Comparison of ENCODE assay signal across 8 cellular contexts in the genomic region with DNA sequence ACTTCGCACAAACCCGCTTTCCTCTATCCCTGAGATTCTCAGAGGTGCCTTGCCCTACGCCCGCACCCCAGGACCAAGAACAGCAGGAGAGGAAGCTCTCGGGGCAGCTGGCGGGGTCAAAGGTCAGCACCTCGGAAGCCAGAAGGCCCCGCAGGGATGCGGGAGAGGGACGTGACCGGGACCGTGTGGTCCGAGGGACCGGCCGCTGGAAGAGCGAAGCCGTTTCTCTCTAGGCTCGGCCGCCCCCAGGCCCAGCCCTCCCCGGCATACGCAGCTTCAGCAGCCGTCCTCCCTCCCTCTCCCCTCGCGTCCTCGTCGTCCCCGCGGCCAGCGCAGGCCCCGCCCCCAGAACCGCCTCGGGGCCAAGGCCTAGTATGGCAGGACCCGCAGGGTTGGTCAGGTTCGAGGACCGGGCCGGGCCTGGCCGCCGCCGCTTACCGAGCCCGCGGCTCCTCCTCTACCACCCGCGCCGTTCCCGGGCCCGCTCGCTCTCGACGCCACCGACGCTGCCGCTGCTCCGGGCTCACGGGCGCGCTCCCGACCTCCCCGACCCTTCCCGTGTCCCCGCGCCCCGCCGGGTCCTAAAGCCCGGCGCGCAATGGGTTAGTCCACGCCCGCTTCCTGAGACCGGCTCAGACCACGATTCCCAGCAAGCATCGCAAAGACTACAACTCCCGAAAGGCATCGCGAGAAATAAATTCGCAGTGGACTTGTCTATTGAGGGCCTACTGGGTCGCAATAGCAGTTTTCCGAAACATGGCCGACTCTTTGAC. TPM values are rescaled to one million over a fixed set of nuclear protein-coding genes. Genes with fewer than 3 reads are reported as not detected.
DNase-seq lines count a peak whose midpoint lies in the region; ATAC-seq and TF ChIP-seq lines count a peak whose summit lies in the region.

A gene with protein sequence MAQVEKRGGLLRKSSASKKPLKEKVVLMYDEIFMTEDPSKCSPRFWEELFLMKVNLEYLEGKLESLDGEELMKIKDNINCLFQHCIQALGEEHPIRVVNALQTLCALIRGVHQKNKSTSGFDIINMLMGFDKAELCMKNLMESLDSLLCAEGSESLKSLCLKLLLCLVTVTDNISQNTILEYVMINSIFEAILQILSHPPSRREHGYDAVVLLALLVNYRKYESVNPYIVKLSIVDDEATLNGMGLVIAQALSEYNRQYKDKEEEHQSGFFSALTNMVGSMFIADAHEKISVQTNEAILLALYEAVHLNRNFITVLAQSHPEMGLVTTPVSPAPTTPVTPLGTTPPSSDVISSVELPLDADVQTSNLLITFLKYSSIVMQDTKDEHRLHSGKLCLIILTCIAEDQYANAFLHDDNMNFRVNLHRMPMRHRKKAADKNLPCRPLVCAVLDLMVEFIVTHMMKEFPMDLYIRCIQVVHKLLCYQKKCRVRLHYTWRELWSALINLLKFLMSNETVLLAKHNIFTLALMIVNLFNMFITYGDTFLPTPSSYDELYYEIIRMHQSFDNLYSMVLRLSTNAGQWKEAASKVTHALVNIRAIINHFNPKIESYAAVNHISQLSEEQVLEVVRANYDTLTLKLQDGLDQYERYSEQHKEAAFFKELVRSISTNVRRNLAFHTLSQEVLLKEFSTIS (minus strand): TSS at position 527 of the 773 bp plus-strand sequence. CDS start 16,059 bp downstream, outside the sequence.

- peak within 1 kb of the TSS; percentile 76 for H3K27ac ChIP-seq in osteoblast (ENCODE audit: low read depth, low read length)
- H3K27ac ChIP-seq in thoracic aorta: peak within 1 kb of the TSS; percentile 82 to 88

- H3K36me3 Mint-ChIP-seq in HFFc6 (ENCODE audit: low read depth): peaks cover 9% of the 10 kb centered on the region
- peaks cover 5 to 6% of the 10 kb centered on the region in 2 donors for H3K36me3 Mint-ChIP-seq in activated naive CD4-positive, alpha-beta T cell treated with anti-CD3 and anti-CD28 coated beads, Interleukin-2, amount 50 U/mL, for 72 hours
- H3K36me3 Mint-ChIP-seq in glutamatergic neuron (ENCODE audit: unreplicated experiment): no peaks in the 10 kb centered on the region

- H3K4me2 ChIP-seq in osteoblast (ENCODE audit: insufficient read depth, low read length): peak within 1 kb of the TSS; percentile 76

- H4K20me1 ChIP-seq in osteoblast (ENCODE audit: insufficient read depth, low read length): peaks cover 8% of the 10 kb centered on the region

- H3K27ac Mint-ChIP-seq in HFFc6 (peak within 1 kb of the TSS; percentile 93), glutamatergic neuron (ENCODE audit: unreplicated experiment) (peak within 1 kb of the TSS; percentile 98)
- H3K27ac Mint-ChIP-seq in activated naive CD4-positive, alpha-beta T cell treated with anti-CD3 and anti-CD28 coated beads, Interleukin-2, amount 50 U/mL, for 72 hours: peak within 1 kb of the TSS; percentile 91 to 98

- peak; percentile 93 for DNase-seq in GM04504 (ENCODE audit: low read depth)
- DNase-seq in HFFc6: peak; percentile 93
- peak; percentile 85 for DNase-seq in NCI-H1048 (lab: John Stamatoyannopoulos, UW)
- peak; percentile 97 for DNase-seq in SKM-1 (lab: John Stamatoyannopoulos, UW; ENCODE audit: unreplicated experiment)
- peak; percentile 89 to 90 for DNase-seq in activated naive CD4-positive, alpha-beta T cell treated with anti-CD3 and anti-CD28 coated beads, Interleukin-2, amount 50 U/mL, for 72 hours (ENCODE audit: low spot score in 2 of 2)
- peak; percentile 91 for DNase-seq in glutamatergic neuron
- peak; percentile 99 for DNase-seq in osteoblast (ENCODE audit: insufficient read length, low spot score, missing footprints)
- DNase-seq in thoracic aorta (ENCODE audit: low spot score): peak; percentile 88

- ATAC-seq in activated naive CD4-positive, alpha-beta T cell treated with anti-CD3 and anti-CD28 coated beads, Interleukin-2, amount 50 U/mL, for 72 hours: peak; percentile 91 to 98
- ATAC-seq in thoracic aorta (ENCODE audit: insufficient number of reproducible peaks, low FRiP score, low read depth): peak; percentile 98

- no peaks in the 10 kb centered on the region for H3K9me3 Mint-ChIP-seq in HFFc6
- no peaks in the 10 kb centered on the region for H3K9me3 Mint-ChIP-seq in activated naive CD4-positive, alpha-beta T cell treated with anti-CD3 and anti-CD28 coated beads, Interleukin-2, amount 50 U/mL, for 72 hours
- H3K9me3 Mint-ChIP-seq in glutamatergic neuron (ENCODE audit: unreplicated experiment): peaks cover 5% of the 10 kb centered on the region

- peak within 1 kb of the TSS; percentile 98 for H3K4me3 ChIP-seq in osteoblast (ENCODE audit: insufficient read depth, low read length)
- peak within 1 kb of the TSS; percentile 98 for H3K4me3 ChIP-seq in thoracic aorta

- H3K36me3 ChIP-seq in osteoblast (ENCODE audit: insufficient read depth, low read length): no peaks in the 10 kb centered on the region
- H3K36me3 ChIP-seq in thoracic aorta: no peaks in the 10 kb centered on the region

- peaks cover 29% of the 10 kb centered on the region for H3K4me1 Mint-ChIP-seq in HFFc6 (ENCODE audit: low read depth)
- H3K4me1 Mint-ChIP-seq in glutamatergic neuron (ENCODE audit: low read depth, unreplicated experiment): peaks cover 11% of the 10 kb centered on the region

- H3K9me3 ChIP-seq in osteoblast (ENCODE audit: low read depth, low read length) (no peaks in the 10 kb centered on the region), thoracic aorta (no peaks in the 10 kb centered on the region)

- H3K4me3 Mint-ChIP-seq in HFFc6 (peak within 1 kb of the TSS; percentile 97), glutamatergic neuron (ENCODE audit: unreplicated experiment) (peak within 1 kb of the TSS; percentile 97)

- H3K27me3 ChIP-seq in osteoblast (ENCODE audit: insufficient read depth, low read length) (no peaks in the 10 kb centered on the region), thoracic aorta (replicated peaks; ENCODE audit: insufficient read depth) (no peaks in the 10 kb centered on the region)

- H3K4me1 ChIP-seq in osteoblast (ENCODE audit: insufficient read depth, low read length): peaks cover 5% of the 10 kb centered on the region
- peaks cover 14 to 20% of the 10 kb centered on the region in 2 donors for H3K4me1 ChIP-seq in thoracic aorta (ENCODE audit: control insufficient read depth in 1 of 2, low read depth in 2 of 2)

- no peak for TF ChIP-seq CTCF in HFFc6 (IDR thresholded peaks at IDR 0.05)
- no peak for TF ChIP-seq CTCF in glutamatergic neuron (IDR thresholded peaks at IDR 0.05; ENCODE audit: partially characterized antibody, unreplicated experiment)
- no peak for TF ChIP-seq CTCF in osteoblast (IDR thresholded peaks at IDR 0.05; ENCODE audit: extremely low read depth, low read depth, low read length)
- TF ChIP-seq CTCF in thoracic aorta (IDR thresholded peaks at IDR 0.05): no peak

- H3K79me2 ChIP-seq in osteoblast (ENCODE audit: insufficient read depth, low read length): peaks cover 42% of the 10 kb centered on the region

- H2AFZ ChIP-seq in osteoblast (ENCODE audit: low read length): peak within 1 kb of the TSS; percentile 94

- H3K27me3 Mint-ChIP-seq in HFFc6 (ENCODE audit: insufficient read depth) (no peaks in the 10 kb centered on the region; the same call in 1 of the 2 replicates), glutamatergic neuron (ENCODE audit: unreplicated experiment) (peaks cover 6% of the 10 kb centered on the region)

RNA-seq across cellular contexts. Expression of the gene that starts here (rescaled TPM):
- total RNA-seq in HFFc6 (2021; fragmentation: NEBNext Ultra II Directional; extraction: Animal tissue kit (Norgen Biotek cat#: 25700)): 10 to 100 TPM; 18.0 to 21.7 (median 18.8) TPM
- 10 to 100 TPM; 20.3 to 24.8 TPM for total RNA-seq in activated naive CD4-positive, alpha-beta T cell treated with anti-CD3 and anti-CD28 coated beads, Interleukin-2, amount 50 U/mL, for 72 hours
- total RNA-seq in glutamatergic neuron (ENCODE audit: unreplicated experiment): 48.1 TPM
- total RNA-seq in osteoblast: 9.1 and 9.4 TPM in 2 replicates
- 10 to 100 TPM; 21.1 TPM for total RNA-seq in thoracic aorta

Comparison
In these comparisons a context has a peak if more than half of its experiments do, and no peak if none do; other contexts are left out.
1. Peak in every context shown above with its lines: DNase-seq, ATAC-seq, H3K4me3 ChIP-seq and H3K27ac ChIP-seq.